9 cellular contexts compared by ENCODE assay signal in the genomic region with DNA sequence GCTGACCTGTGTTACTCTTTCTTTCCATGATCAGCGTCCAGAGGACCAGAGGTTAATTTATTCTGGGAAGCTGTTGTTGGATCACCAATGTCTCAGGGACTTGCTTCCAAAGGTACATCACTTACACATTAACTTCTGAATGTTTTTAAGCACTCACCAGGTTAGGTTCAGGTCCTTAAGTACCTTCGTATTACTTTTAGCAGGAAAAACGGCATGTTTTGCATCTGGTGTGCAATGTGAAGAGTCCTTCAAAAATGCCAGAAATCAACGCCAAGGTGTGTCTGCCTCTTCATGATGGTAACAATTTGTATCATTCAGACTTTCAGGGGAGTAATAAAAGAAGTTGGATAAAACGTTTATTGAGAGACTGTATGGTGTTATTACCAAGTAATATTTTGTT. TPM values are rescaled to one million over a fixed set of nuclear protein-coding genes. Genes with fewer than 3 reads are reported as not detected.
DNase-seq lines count a peak whose midpoint lies in the region; ATAC-seq and TF ChIP-seq lines count a peak whose summit lies in the region.
"Had no signal": no experiment of that assay in that cellular context is flagged by ENCODE, and none has a peak within 500 bp of the region (broad histone marks: within the 10 kb centered on the region; RNA-seq: fewer than 3 reads in every experiment).

No MANE protein-coding gene starts in this region.

- 38% methylated on average over 5 of the region's 5 CpGs for WGBS in right cardiac atrium
- WGBS in mesendoderm (ENCODE audit: extremely low coverage, insufficient coverage, low lambda C conversion rate) = no CpG with 5 or more reads among the region's 5 CpGs

- peaks cover 30% of the 10 kb centered on the region for H3K79me2 ChIP-seq in mesendoderm (ENCODE audit: control insufficient read depth, insufficient read depth, low read length)

- no peak overlapping the region for H4K5ac ChIP-seq in mesendoderm (ENCODE audit: low read length)

- H3K79me1 ChIP-seq in mesendoderm (ENCODE audit: low read length) = peaks cover 18% of the 10 kb centered on the region

- H3K4me1 ChIP-seq in right cardiac atrium (ENCODE audit: control insufficient read depth, insufficient read depth, low read length) (no peaks in the 10 kb centered on the region), right atrium auricular region (peaks cover 0 to 45% of the 10 kb centered on the region in 2 donors), mesendoderm (ENCODE audit: control insufficient read depth, low read depth, low read length) (peaks cover 4% of the 10 kb centered on the region)

- intact Hi-C loops in right cardiac atrium (cut with DNase I) = no loop called here

- no peak overlapping the region for H2AK5ac ChIP-seq in mesendoderm (ENCODE audit: low read length)

- H3K23ac ChIP-seq in mesendoderm (ENCODE audit: low read length) = no peak overlapping the region

- no peak for TF ChIP-seq CTCF in right atrium auricular region (IDR thresholded peaks at IDR 0.05)
- no peak for TF ChIP-seq CTCF in astrocyte of the cerebellum (IDR thresholded peaks at IDR 0.05; ENCODE audit: low read depth, low read length, missing control alignments)

- no peak for DNase-seq in right cardiac atrium
- no peak for DNase-seq in right atrium auricular region (ENCODE audit: low spot score)
- DNase-seq in astrocyte of the cerebellum (ENCODE audit: low read depth) = no peak
- DNase-seq in mesendoderm = no peak
- DNase-seq in nucleus accumbens (lab: John Stamatoyannopoulos, UW) = no peak
- DNase-seq: stimulated activated CD4-positive, alpha-beta T cell treated with anti-CD3 and anti-CD28 coated beads, Interleukin-1b, Interleukin-23, amount 100 ng/mL, for 48 hours had no signal

- no peak overlapping the region for H2BK5ac ChIP-seq in mesendoderm (ENCODE audit: low read length)

- H3K36me3 ChIP-seq in right atrium auricular region = peaks cover 54% of the 10 kb centered on the region
- peaks cover 15% of the 10 kb centered on the region for H3K36me3 ChIP-seq in mesendoderm (ENCODE audit: control insufficient read depth, insufficient read depth, low read length)

- H4K8ac ChIP-seq in mesendoderm (ENCODE audit: low read depth, low read length) = no peak overlapping the region

- H3K4me2 ChIP-seq in mesendoderm (ENCODE audit: low read length) = no peak overlapping the region

- no peak overlapping the region for H3K18ac ChIP-seq in mesendoderm (ENCODE audit: low read length)

- H3K4me3 ChIP-seq in right cardiac atrium (ENCODE audit: low read length) (peak overlapping the region; percentile 42), right atrium auricular region (peak overlapping the region in 1 of 2 donors; percentile 99), astrocyte of the cerebellum (ENCODE audit: low read depth, low read length) (peak overlapping the region; percentile 99), mesendoderm (ENCODE audit: low read length) (no peak overlapping the region)

- H3K9me3 ChIP-seq in right cardiac atrium (ENCODE audit: control insufficient read depth, low read length) (no peaks in the 10 kb centered on the region), right atrium auricular region (no peaks in the 10 kb centered on the region)

- H3K4ac ChIP-seq in mesendoderm (ENCODE audit: low read depth, low read length) = no peak overlapping the region

- peak overlapping the region; percentile 8 for H3K9ac ChIP-seq in mesendoderm (ENCODE audit: low read length)

- no peak overlapping the region for H2BK120ac ChIP-seq in mesendoderm (ENCODE audit: low read depth, low read length)

- H3K27ac ChIP-seq in right cardiac atrium (ENCODE audit: low read length) (no peak overlapping the region), right atrium auricular region (peak overlapping the region in 1 of 2 donors; percentile 29), mesendoderm (ENCODE audit: low read depth, low read length) (no peak overlapping the region)

- H3K27me3 ChIP-seq in right cardiac atrium (ENCODE audit: control insufficient read depth, insufficient read depth) = no peaks in the 10 kb centered on the region
- H3K27me3 ChIP-seq in right atrium auricular region = no peaks in the 10 kb centered on the region
- H3K27me3 ChIP-seq in mesendoderm (ENCODE audit: insufficient read depth, low read length, poor library complexity) = no peaks in the 10 kb centered on the region

- in situ Hi-C loops in astrocyte of the cerebellum (cut with HindIII; ENCODE audit: low sequenced_read_pairs) = no loop called here

- H3K56ac ChIP-seq in mesendoderm (ENCODE audit: low read length) = no peak overlapping the region

- H2BK15ac ChIP-seq in mesendoderm (replicated peaks; ENCODE audit: low read depth) = no peak overlapping the region

- ATAC-seq in right cardiac atrium = no peak
- ATAC-seq in GM19397 (IDR thresholded peaks at IDR 0.05; ENCODE audit: unreplicated experiment) = no peak
- no peak for ATAC-seq in GM21381 (IDR thresholded peaks at IDR 0.05; ENCODE audit: unreplicated experiment)
- no peak for ATAC-seq in HG03139 (IDR thresholded peaks at IDR 0.05; ENCODE audit: unreplicated experiment)

RNA-seq across cellular contexts. Expression of a gene that starts 3.3 kb away (rescaled TPM):
- 100 to 1,000 TPM in 3 of 4 donors, 10 to 100 TPM in 1; 98.6 to 126 (median 118) TPM for total RNA-seq in right cardiac atrium
- polyA plus RNA-seq in right cardiac atrium = 94.6 TPM
- total RNA-seq in right atrium auricular region = 100 to 1,000 TPM in 1 of 2 donors, 10 to 100 TPM in 1; 76.4 to 140 TPM
- 23.1 TPM for polyA plus RNA-seq in mesendoderm (2013, experiment 1 of 2)
- polyA plus RNA-seq in mesendoderm (2013, experiment 2 of 2) = 23.7 TPM

RNA-seq across cellular contexts. Expression of a gene that starts 26.5 kb away (rescaled TPM):
- total RNA-seq in right cardiac atrium = under 1 TPM in 2 of 4 donors, not detected in 2; 0.46 to 0.59 TPM
- 0.34 TPM for polyA plus RNA-seq in right cardiac atrium
- not detected for total RNA-seq in right atrium auricular region
- polyA plus RNA-seq in mesendoderm (2013, experiment 1 of 2) = not detected
- not detected for polyA plus RNA-seq in mesendoderm (2013, experiment 2 of 2)

RNA-seq across cellular contexts. Expression of a gene that starts 54.2 kb away (rescaled TPM):
- 10 to 100 TPM in 2 of 4 donors, 1 to 10 TPM in 2; 7.9 to 25.0 (median 13.1) TPM for total RNA-seq in right cardiac atrium
- polyA plus RNA-seq in right cardiac atrium = 8.2 TPM
- 1 to 10 TPM; 8.0 to 9.7 TPM for total RNA-seq in right atrium auricular region
- polyA plus RNA-seq in mesendoderm (2013, experiment 1 of 2) = 0.41 TPM
- 0.52 TPM for polyA plus RNA-seq in mesendoderm (2013, experiment 2 of 2)
